In the genomic region with DNA sequence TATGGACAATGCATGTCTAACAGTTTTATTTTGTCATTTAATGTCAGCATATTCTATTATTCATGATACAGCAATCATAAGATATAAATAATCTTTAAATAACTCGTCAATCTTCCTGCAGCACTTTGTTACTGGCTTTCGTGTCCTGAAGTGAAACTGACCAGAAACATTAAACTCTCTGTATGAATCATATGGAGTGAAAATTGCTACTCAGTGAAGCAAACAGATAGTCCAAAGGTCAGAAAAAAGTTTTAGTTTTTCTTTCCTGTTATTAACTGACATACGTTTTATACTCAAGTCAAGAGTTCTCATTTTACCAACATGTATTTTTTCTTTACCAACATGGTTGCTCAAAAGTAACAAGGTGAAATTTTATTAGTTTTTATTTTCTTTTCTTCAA, we compare ENCODE assay signal across 10 cellular contexts.
DNase-seq lines count a peak whose midpoint lies in the region; ATAC-seq, FAIRE-seq and TF ChIP-seq lines count a peak whose summit lies in the region.
"Had no signal": no experiment of that assay in that cellular context is flagged by ENCODE, and none has a peak within 500 bp of the region (broad histone marks: within the 10 kb centered on the region; RNA-seq: fewer than 3 reads in every experiment).

No MANE protein-coding gene starts in this region.

- no peak overlapping the region for H3K4me3 ChIP-seq in fibroblast of pulmonary artery (replicated peaks; ENCODE audit: low read depth, low read length)
- H3K4me3 ChIP-seq: right lobe of liver had no signal

- no peaks in the 10 kb centered on the region for H3K27me3 Mint-ChIP-seq in type B pancreatic cell

- H3K36me3 Mint-ChIP-seq in type B pancreatic cell = no peaks in the 10 kb centered on the region

- peak; percentile 88 for ATAC-seq in GM21717 (IDR thresholded peaks at IDR 0.05; ENCODE audit: unreplicated experiment)
- ATAC-seq in HG03432 (IDR thresholded peaks at IDR 0.05; ENCODE audit: unreplicated experiment) = peak; percentile 94

- H3K27ac Mint-ChIP-seq in type B pancreatic cell = no peak overlapping the region
- H3K27ac Mint-ChIP-seq: T-helper 1 cell treated with Interleukin-12 subunit alpha and Interleukin-12 subunit beta and Interleukin-4 antibody, amounts not matched to agents 30 μg/mL and 1 μg/mL, for 36 hours had no signal

- DNase-seq in GM18507 (ENCODE audit: extremely low spot score, insufficient read length, low read depth) = peak; percentile 14
- DNase-seq in fibroblast of pulmonary artery (ENCODE audit: low read depth) = peak; percentile 28
- no peak for DNase-seq in type B pancreatic cell (ENCODE audit: extremely low spot score, unreplicated experiment)
- DNase-seq in dermis blood vessel endothelial cell = no peak
- no peak for DNase-seq in KG1 (lab: John Stamatoyannopoulos, UW)
- no peak for DNase-seq in AML-193 (lab: John Stamatoyannopoulos, UW)
- DNase-seq: right lobe of liver had no signal

- no peaks in the 10 kb centered on the region for H3K9me3 Mint-ChIP-seq in type B pancreatic cell
- H3K9me3 Mint-ChIP-seq: T-helper 1 cell treated with Interleukin-12 subunit alpha and Interleukin-12 subunit beta and Interleukin-4 antibody, amounts not matched to agents 30 μg/mL and 1 μg/mL, for 36 hours had no signal

- no peak overlapping the region for H3K4me3 Mint-ChIP-seq in type B pancreatic cell
- H3K4me3 Mint-ChIP-seq: T-helper 1 cell treated with Interleukin-12 subunit alpha and Interleukin-12 subunit beta and Interleukin-4 antibody, amounts not matched to agents 30 μg/mL and 1 μg/mL, for 36 hours had no signal

- TF ChIP-seq CTCF in fibroblast of pulmonary artery (IDR thresholded peaks at IDR 0.05; ENCODE audit: low read length, missing control alignments) (no peak), type B pancreatic cell (conservative IDR thresholded peaks at IDR 0.05) (no peak)

- peak; percentile 85 for FAIRE-seq in GM18507 (lab: Jason Lieb, UNC)

- peaks cover 13% of the 10 kb centered on the region for H3K4me1 Mint-ChIP-seq in type B pancreatic cell (ENCODE audit: unreplicated experiment)

Comparison
In these comparisons a context has a peak if more than half of its experiments do, and no peak if none do; other contexts are left out.
1. DNase-seq: peak in GM18507 (single experiment) and fibroblast of pulmonary artery (single experiment); none in type B pancreatic cell (single experiment), dermis blood vessel endothelial cell (single experiment), KG1 (single experiment) and AML-193 (0 of 2).